ENCODE assay signal across 8 cellular contexts in the genomic region with DNA sequence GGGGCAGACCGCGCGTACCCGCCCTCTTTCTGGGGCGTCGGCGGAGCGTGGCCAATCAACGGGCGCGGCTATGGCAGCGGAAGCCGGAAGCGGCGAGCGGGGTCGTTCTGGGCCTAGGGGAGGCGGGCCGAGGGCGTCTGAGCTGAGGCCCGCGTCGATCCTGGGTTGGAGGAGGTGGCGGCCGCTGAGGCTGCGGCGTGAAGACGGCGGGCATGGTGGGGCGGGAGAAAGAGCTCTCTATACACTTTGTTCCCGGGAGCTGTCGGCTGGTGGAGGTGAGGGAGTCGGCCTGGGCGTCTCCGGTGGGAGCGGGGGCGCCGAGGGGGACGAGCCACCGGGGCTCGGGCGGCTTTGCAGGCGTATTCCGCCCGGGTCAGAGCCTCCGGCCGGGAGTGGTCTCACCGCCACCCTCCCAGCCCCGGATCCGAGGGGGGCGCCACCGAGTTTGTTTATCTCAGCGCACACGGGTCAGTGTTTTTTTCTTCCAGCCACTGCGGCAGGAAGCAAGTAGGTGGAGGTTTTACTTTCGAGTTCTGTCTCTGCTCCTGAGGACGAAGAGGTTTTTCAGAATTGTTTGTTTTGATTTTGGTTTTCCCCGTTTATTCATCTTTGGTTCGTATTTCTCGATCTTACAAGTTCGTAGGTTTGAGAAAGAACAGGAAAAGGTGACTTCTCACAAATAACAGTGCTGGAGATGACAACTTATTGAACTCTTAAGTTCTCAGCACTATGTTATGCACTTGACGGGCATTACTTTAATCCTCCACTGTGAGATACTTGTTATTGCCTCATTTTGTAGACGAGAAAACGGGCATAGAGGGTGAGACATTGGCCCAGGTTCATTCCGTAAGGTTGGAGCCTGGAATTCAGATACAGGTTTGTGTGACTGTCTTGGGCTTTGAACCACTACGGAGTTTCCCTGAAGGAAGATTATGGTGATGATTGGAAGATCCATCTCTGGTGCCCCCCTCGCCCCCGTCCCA. TPM values are rescaled to one million over a fixed set of nuclear protein-coding genes. Genes with fewer than 3 reads are reported as not detected.
DNase-seq lines count a peak whose midpoint lies in the region; ATAC-seq and TF ChIP-seq lines count a peak whose summit lies in the region.

TSS of gene MAT2B (plus strand) at position 145 of the 983 bp plus-strand sequence. CDS start at position 213, 68 bp downstream.

- H3K9me3 Mint-ChIP-seq in naive B cell, result no peaks in the 10 kb centered on the region
- no peaks in the 10 kb centered on the region for H3K9me3 Mint-ChIP-seq in stimulated activated memory B cell treated with anti-CD40 and anti-IgM and Interleukin-4, amounts not matched to agents 10 μg/mL and 1 μg/mL and 100 μg/mL, for 72 hours

- DNase-seq in Daoy (ENCODE audit: low read depth), result peak; percentile 99
- peak; percentile 98 for DNase-seq in GM23248
- peak; percentile 93 to 96 for DNase-seq in Kasumi-1 (lab: John Stamatoyannopoulos, UW)
- peak; percentile 94 for DNase-seq in RKO (ENCODE audit: low spot score)
- peak; percentile 94 for DNase-seq in activated T-helper 1 cell treated with Interleukin-2 at 50 U/mL for 16 hours (ENCODE audit: low read depth)
- peak; percentile 78 for DNase-seq in esophagus squamous epithelium (lab: John Stamatoyannopoulos, UW)
- peak; percentile 96 for DNase-seq in naive B cell

- peak within 1 kb of the TSS; percentile 91 to 99 (median 98) for H3K4me3 Mint-ChIP-seq in naive B cell
- H3K4me3 Mint-ChIP-seq in stimulated activated memory B cell treated with anti-CD40 and anti-IgM and Interleukin-4, amounts not matched to agents 10 μg/mL and 1 μg/mL and 100 μg/mL, for 72 hours, result peak within 1 kb of the TSS; percentile 84

- peak in 3 of 4 donors; percentile 90 to 99 (median 93) for TF ChIP-seq POLR2A in esophagus squamous epithelium (IDR thresholded peaks at IDR 0.05)

- peaks cover 59% of the 10 kb centered on the region for H3F3A ChIP-seq in GM23248 (ENCODE audit: insufficient read depth)

- peak within 1 kb of the TSS; percentile 97 to 100 (median 99) for H3K27ac Mint-ChIP-seq in naive B cell
- peak within 1 kb of the TSS; percentile 93 for H3K27ac Mint-ChIP-seq in stimulated activated memory B cell treated with anti-CD40 and anti-IgM and Interleukin-4, amounts not matched to agents 10 μg/mL and 1 μg/mL and 100 μg/mL, for 72 hours

- H3K27ac ChIP-seq in GM23248 (peak within 1 kb of the TSS; percentile 94), esophagus squamous epithelium (peak within 1 kb of the TSS; percentile 97 to 100 (median 99))

- H3K4me3 ChIP-seq in GM23248 (peak within 1 kb of the TSS; percentile 97), esophagus squamous epithelium (peak within 1 kb of the TSS; percentile 74 to 94 (median 86))

- ATAC-seq in naive B cell (ENCODE audit: low read depth in 2 of 2), result peak; percentile 86
- peak; percentile 97 for ATAC-seq in stimulated activated memory B cell treated with anti-CD40 and anti-IgM and Interleukin-4, amounts not matched to agents 10 μg/mL and 1 μg/mL and 100 μg/mL, for 72 hours

- H2AFZ ChIP-seq in GM23248, result peak within 1 kb of the TSS; percentile 98

- TF ChIP-seq CTCF in esophagus squamous epithelium (IDR thresholded peaks at IDR 0.05), result peak; percentile 32 to 45 (median 38)

- H3K9me3 ChIP-seq in GM23248 (ENCODE audit: low read depth) (no peaks in the 10 kb centered on the region), esophagus squamous epithelium (no peaks in the 10 kb centered on the region)

- no peaks in the 10 kb centered on the region for H3K27me3 Mint-ChIP-seq in naive B cell
- no peaks in the 10 kb centered on the region for H3K27me3 Mint-ChIP-seq in stimulated activated memory B cell treated with anti-CD40 and anti-IgM and Interleukin-4, amounts not matched to agents 10 μg/mL and 1 μg/mL and 100 μg/mL, for 72 hours

- 1% methylated on average over 43 to 61 of the region's 68 CpGs for WGBS in GM23248 (ENCODE audit: low coverage in 1 of 2, low lambda C conversion rate in 2 of 2, missing lambda C conversion rate in 2 of 2), 2 experiments
- WGBS in esophagus squamous epithelium, 2 donors, result 0% methylated on average over 36 to 55 of the region's 68 CpGs

- intact Hi-C loops in esophagus squamous epithelium (cut with DNase I), result no loop called here

- H3K79me2 ChIP-seq in GM23248 (ENCODE audit: insufficient read depth), result peaks cover 50% of the 10 kb centered on the region

- peak within 1 kb of the TSS; percentile 99 for H3K4me2 ChIP-seq in GM23248 (ENCODE audit: unreplicated experiment)

- H3K27me3 ChIP-seq in GM23248 (replicated peaks; ENCODE audit: insufficient read depth), result no peaks in the 10 kb centered on the region
- H3K27me3 ChIP-seq in esophagus squamous epithelium, result no peaks in the 10 kb centered on the region

- peak within 1 kb of the TSS; percentile 95 for H3K9ac ChIP-seq in GM23248

- H3K4me1 Mint-ChIP-seq in naive B cell, result peaks cover 45 to 51% (median 50%) of the 10 kb centered on the region in 3 donors
- peaks cover 39% of the 10 kb centered on the region for H3K4me1 Mint-ChIP-seq in stimulated activated memory B cell treated with anti-CD40 and anti-IgM and Interleukin-4, amounts not matched to agents 10 μg/mL and 1 μg/mL and 100 μg/mL, for 72 hours

- no peaks in the 10 kb centered on the region for H4K20me1 ChIP-seq in GM23248 (ENCODE audit: insufficient read depth)

- no peaks in the 10 kb centered on the region for H3K36me3 Mint-ChIP-seq in naive B cell
- H3K36me3 Mint-ChIP-seq in stimulated activated memory B cell treated with anti-CD40 and anti-IgM and Interleukin-4, amounts not matched to agents 10 μg/mL and 1 μg/mL and 100 μg/mL, for 72 hours, result no peaks in the 10 kb centered on the region

- H3K4me1 ChIP-seq in GM23248 (ENCODE audit: insufficient read depth) (peaks cover 42% of the 10 kb centered on the region), esophagus squamous epithelium (peaks cover 0 to 71% (median 36%) of the 10 kb centered on the region in 3 donors)

- H3K9me2 ChIP-seq in GM23248 (ENCODE audit: insufficient read depth), result no peaks in the 10 kb centered on the region

- in situ Hi-C loops in GM23248 (cut with MboI), result no loop called here

- H3K36me3 ChIP-seq in GM23248 (ENCODE audit: low read depth) (no peaks in the 10 kb centered on the region), esophagus squamous epithelium (no peaks in the 10 kb centered on the region)

RNA-seq across cellular contexts. Expression of gene MAT2B, which starts in this region (rescaled TPM):
- 80.2 and 89.1 TPM in 2 replicates for total RNA-seq in Daoy (2014; rRNA removed; shearing (Covaris generic))
- 61.3 and 63.1 TPM in 2 replicates for total RNA-seq in GM23248 (2014; rRNA removed; shearing (Covaris generic))
- polyA plus RNA-seq in GM23248 (2016; fragmentation: Nextera tagmentation; extraction: Ambion mirVana) (95.5 and 98.8 TPM in 2 replicates), naive B cell (ENCODE audit: low read depth in 6 of 6) (100 to 1,000 TPM; 282 to 501 (median 341) TPM)
- 10 to 100 TPM; 20.8 to 55.3 (median 44.8) TPM for total RNA-seq in esophagus squamous epithelium

Comparison
In these comparisons a context has a peak if more than half of its experiments do, and no peak if none do; other contexts are left out.
1. Peak in every context shown above with its lines: DNase-seq, ATAC-seq, H3K4me3 ChIP-seq and H3K27ac ChIP-seq.